Comparison of ENCODE assay signal across 14 cellular contexts in the genomic region with DNA sequence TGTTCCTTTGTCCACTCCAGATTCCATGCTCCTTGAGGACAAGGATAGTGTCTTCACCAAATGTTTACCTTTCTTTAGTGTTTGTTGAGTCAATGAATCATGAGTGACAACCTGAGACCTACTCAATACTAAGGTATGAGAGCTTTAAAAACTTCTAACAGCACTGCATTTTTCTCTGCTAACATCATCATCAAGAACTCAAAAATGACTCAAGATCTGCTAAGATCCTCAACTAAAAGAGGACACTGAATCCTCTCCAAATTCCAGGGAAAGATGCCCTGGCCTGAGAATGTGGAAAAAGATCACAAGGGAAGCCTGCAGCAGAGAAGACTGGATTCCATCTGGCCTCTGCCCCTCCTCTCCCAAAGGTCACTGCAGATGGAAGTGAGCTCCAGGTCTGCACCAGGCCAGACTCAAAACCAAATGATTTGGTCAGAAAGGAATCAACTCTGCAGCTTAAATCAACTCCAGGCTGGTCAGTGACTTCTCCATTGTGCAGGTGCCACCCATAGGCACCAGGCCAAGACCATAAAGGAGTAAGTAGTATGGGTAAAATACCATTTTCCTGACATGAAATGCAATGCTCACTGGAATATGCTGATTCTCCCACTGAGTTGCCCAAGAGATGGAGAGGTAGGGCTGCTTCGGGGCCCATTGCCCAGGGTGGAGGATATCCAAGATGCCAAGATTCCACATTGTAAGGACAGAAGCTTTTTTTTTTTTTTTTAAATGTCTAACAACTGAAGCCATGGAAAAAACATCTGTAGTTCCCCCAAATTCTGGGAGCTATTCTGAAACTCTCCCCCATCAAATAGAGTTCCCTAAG.
DNase-seq lines count a peak whose midpoint lies in the region; ATAC-seq and TF ChIP-seq lines count a peak whose summit lies in the region.
"Had no signal": no experiment of that assay in that cellular context is flagged by ENCODE, and none has a peak within 500 bp of the region (broad histone marks: within the 10 kb centered on the region; RNA-seq: fewer than 3 reads in every experiment).

No MANE protein-coding gene starts in this region.

- no peak for TF ChIP-seq EP300 in gastroesophageal sphincter (IDR thresholded peaks at IDR 0.05)
- no peak for TF ChIP-seq EP300 in transverse colon (IDR thresholded peaks at IDR 0.05; ENCODE audit: low read depth)

- H3K36me3 Mint-ChIP-seq in activated T-cell treated with anti-CD3 and anti-CD28 coated beads, Interleukin-2, amount 50 U/mL, for 72 hours (ENCODE audit: insufficient read depth in 2 of 2): peaks cover 8 to 9% of the 10 kb centered on the region in 2 donors
- H3K36me3 Mint-ChIP-seq in activated T-cell treated with anti-CD3 and anti-CD28 coated beads, Interleukin-2, amount 50 U/mL, for 4 hours (ENCODE audit: insufficient read depth): peaks cover 23% of the 10 kb centered on the region
- H3K36me3 Mint-ChIP-seq in activated T-helper 17 cell treated with anti-CD3 and anti-CD28 coated beads, Interleukin-2, amount 50 U/mL, for 72 hours (ENCODE audit: low read depth): no peaks in the 10 kb centered on the region

- H3K36me3 ChIP-seq in gastroesophageal sphincter (no peaks in the 10 kb centered on the region), transverse colon (no peaks in the 10 kb centered on the region)

- ATAC-seq in activated T-cell treated with anti-CD3 and anti-CD28 coated beads, Interleukin-2, amount 50 U/mL, for 72 hours (replicated peaks in 1 of 2): no peak
- no peak for ATAC-seq in activated T-cell treated with anti-CD3 and anti-CD28 coated beads, Interleukin-2, amount 50 U/mL, for 4 hours
- ATAC-seq in activated T-helper 17 cell treated with anti-CD3 and anti-CD28 coated beads, Interleukin-2, amount 50 U/mL, for 72 hours (replicated peaks): peak; percentile 43
- ATAC-seq in gastroesophageal sphincter (peak; percentile 45), GM21367 (IDR thresholded peaks at IDR 0.05; ENCODE audit: unreplicated experiment) (no peak), HG02571 (IDR thresholded peaks at IDR 0.05; ENCODE audit: unreplicated experiment) (no peak)

- intact Hi-C loops in transverse colon (cut with DNase I; ENCODE audit: low total_unique reads): no loop called here

- no peaks in the 10 kb centered on the region for H3K27me3 ChIP-seq in gastroesophageal sphincter
- H3K27me3 ChIP-seq in transverse colon: no peaks in the 10 kb centered on the region

- peak overlapping the region; percentile 68 for H3K27ac Mint-ChIP-seq in activated T-cell treated with anti-CD3 and anti-CD28 coated beads, Interleukin-2, amount 50 U/mL, for 72 hours
- peak overlapping the region; percentile 56 for H3K27ac Mint-ChIP-seq in activated T-helper 17 cell treated with anti-CD3 and anti-CD28 coated beads, Interleukin-2, amount 50 U/mL, for 72 hours

- peaks cover 64% of the 10 kb centered on the region for H3K4me1 Mint-ChIP-seq in activated T-cell treated with anti-CD3 and anti-CD28 coated beads, Interleukin-2, amount 50 U/mL, for 72 hours (ENCODE audit: low read depth)
- H3K4me1 Mint-ChIP-seq in activated T-cell treated with anti-CD3 and anti-CD28 coated beads, Interleukin-2, amount 50 U/mL, for 4 hours (ENCODE audit: low read depth): peaks cover 77% of the 10 kb centered on the region
- H3K4me1 Mint-ChIP-seq in activated T-helper 17 cell treated with anti-CD3 and anti-CD28 coated beads, Interleukin-2, amount 50 U/mL, for 72 hours: peaks cover 44% of the 10 kb centered on the region

- H3K4me3 Mint-ChIP-seq in activated T-cell treated with anti-CD3 and anti-CD28 coated beads, Interleukin-2, amount 50 U/mL, for 72 hours: peak overlapping the region; percentile 15 to 53
- H3K4me3 Mint-ChIP-seq in activated T-cell treated with anti-CD3 and anti-CD28 coated beads, Interleukin-2, amount 50 U/mL, for 4 hours: no peak overlapping the region
- peak overlapping the region; percentile 48 for H3K4me3 Mint-ChIP-seq in activated T-helper 17 cell treated with anti-CD3 and anti-CD28 coated beads, Interleukin-2, amount 50 U/mL, for 72 hours

- no peaks in the 10 kb centered on the region for H3K27me3 Mint-ChIP-seq in activated T-cell treated with anti-CD3 and anti-CD28 coated beads, Interleukin-2, amount 50 U/mL, for 72 hours (ENCODE audit: low read depth)
- no peaks in the 10 kb centered on the region for H3K27me3 Mint-ChIP-seq in activated T-cell treated with anti-CD3 and anti-CD28 coated beads, Interleukin-2, amount 50 U/mL, for 4 hours (ENCODE audit: low read depth)
- H3K27me3 Mint-ChIP-seq in activated T-helper 17 cell treated with anti-CD3 and anti-CD28 coated beads, Interleukin-2, amount 50 U/mL, for 72 hours: no peaks in the 10 kb centered on the region

- H3K27ac ChIP-seq in gastroesophageal sphincter (peak overlapping the region; percentile 31 to 81 (median 70)), transverse colon (peak overlapping the region; percentile 7 to 54 (median 42))

- H3K4me1 ChIP-seq in gastroesophageal sphincter (peaks cover 5 to 94% (median 20%) of the 10 kb centered on the region in 3 donors), transverse colon (peaks cover 9 to 38% (median 10%) of the 10 kb centered on the region in 4 donors)

- TF ChIP-seq CTCF in gastroesophageal sphincter (IDR thresholded peaks at IDR 0.05) (no peak), transverse colon (IDR thresholded peaks at IDR 0.05) (no peak)

- WGBS in gastroesophageal sphincter (ENCODE audit: low coverage in 1 of 2), 2 donors: 67% methylated on average over 1 of the region's 1 CpG; no CpG with 5 or more reads in 1 of the 2 donors
- 83 to 88% methylated on average over 1 of the region's 1 CpG for WGBS in transverse colon (ENCODE audit: low coverage in 1 of 2), 2 donors

- in situ Hi-C loops in transverse colon (cut with MboI; ENCODE audit: low pct_ligation_motif_present in 1 of 4, low pct_unique_long_range_greater_than_20kb in 1 of 4, low sequenced_read_pairs in 3 of 4): no loop called here

- no peaks in the 10 kb centered on the region for H3K9me3 ChIP-seq in gastroesophageal sphincter
- no peaks in the 10 kb centered on the region for H3K9me3 ChIP-seq in transverse colon

- no peak for DNase-seq in activated T-cell treated with anti-CD3 and anti-CD28 coated beads, Interleukin-2, amount 50 U/mL, for 72 hours
- no peak for DNase-seq in activated T-cell treated with anti-CD3 and anti-CD28 coated beads, Interleukin-2, amount 50 U/mL, for 4 hours
- DNase-seq in transverse colon (no peak), H4 (ENCODE audit: low spot score) (no peak)
- DNase-seq: activated CD4-positive, CD25-positive, alpha-beta regulatory T cell; cerebellar nuclear complex; kidney; NCI-H82 had no signal

- H3K9me3 Mint-ChIP-seq in activated T-cell treated with anti-CD3 and anti-CD28 coated beads, Interleukin-2, amount 50 U/mL, for 72 hours: no peaks in the 10 kb centered on the region
- H3K9me3 Mint-ChIP-seq in activated T-cell treated with anti-CD3 and anti-CD28 coated beads, Interleukin-2, amount 50 U/mL, for 4 hours: no peaks in the 10 kb centered on the region
- no peaks in the 10 kb centered on the region for H3K9me3 Mint-ChIP-seq in activated T-helper 17 cell treated with anti-CD3 and anti-CD28 coated beads, Interleukin-2, amount 50 U/mL, for 72 hours

- no peak for TF ChIP-seq POLR2A in gastroesophageal sphincter (IDR thresholded peaks at IDR 0.05)
- no peak for TF ChIP-seq POLR2A in transverse colon (IDR thresholded peaks at IDR 0.05)

- no peak overlapping the region for H3K4me3 ChIP-seq in gastroesophageal sphincter
- no peak overlapping the region for H3K4me3 ChIP-seq in transverse colon
- H3K4me3 ChIP-seq: BLaER1 treated with 17β-estradiol and CSF1 and Interleukin-3, amounts not matched to agents 10 nM and 100 nM; skin epidermis had no signal

Comparison
In these comparisons a context has a peak if more than half of its experiments do, and no peak if none do; other contexts are left out.
1. ATAC-seq: peak in activated T-helper 17 cell treated with anti-CD3 and anti-CD28 coated beads, Interleukin-2, amount 50 U/mL, for 72 hours (single experiment) and gastroesophageal sphincter (single experiment); none in activated T-cell treated with anti-CD3 and anti-CD28 coated beads, Interleukin-2, amount 50 U/mL, for 72 hours (0 of 2), activated T-cell treated with anti-CD3 and anti-CD28 coated beads, Interleukin-2, amount 50 U/mL, for 4 hours (0 of 2), GM21367 (single experiment) and HG02571 (single experiment).